8 cellular contexts compared by ENCODE assay signal in genomic region chr2:65297544-65297943, GRCh38.
"Had no signal": no experiment of that assay in that cellular context is flagged by ENCODE, and none has a peak within 500 bp of the region (broad histone marks: within the 10 kb centered on the region; RNA-seq: fewer than 3 reads in every experiment).

No MANE protein-coding gene starts in this region.

- H3K4me3 ChIP-seq: GM12878 had no signal

- ATAC-seq: GM12878 had no signal

- FAIRE-seq: G401.6, GM12878, GM12891, GM12892, GM18507, GM19239 had no signal

- DNase-seq: GDM1, GF-D8 had no signal
